1 cellular context compared by ENCODE assay signal in genomic region chr4:1533501-1534064, GRCh38.
TF ChIP-seq lines count a peak whose summit lies in the region.

No MANE protein-coding gene starts in this region.

TF ChIP-seq in HEK293, 187 proteins besides CTCF, POLR2A, EP300 and RAD21 (continued from another document and continues in another):
- TF ChIP-seq PRDM4 (tag by site-specific recombination; IDR thresholded peaks at IDR 0.05) = peak; percentile 74
- no peak for TF ChIP-seq ZNF530 (tag by site-specific recombination; IDR thresholded peaks at IDR 0.05; ENCODE audit: low read depth)
- TF ChIP-seq TRIM28 (IDR thresholded peaks at IDR 0.05; ENCODE audit: borderline replicate concordance, low read length) = peak; percentile 49; the same call in 1 of the 2 replicates
- TF ChIP-seq KLF17 (tag by site-specific recombination; IDR thresholded peaks at IDR 0.05) = peak; percentile 64; the same call in 1 of the 2 replicates
- TF ChIP-seq PRDM2 (tag by site-specific recombination; IDR thresholded peaks at IDR 0.05; ENCODE audit: borderline replicate concordance) = no peak
- no peak for TF ChIP-seq ZNF48 (tag by site-specific recombination; IDR thresholded peaks at IDR 0.05)
- TF ChIP-seq REPIN1 (tag by site-specific recombination; IDR thresholded peaks at IDR 0.05; ENCODE audit: low read depth) = no peak
- no peak for TF ChIP-seq ZBTB10 (tag by site-specific recombination; IDR thresholded peaks at IDR 0.05)
- TF ChIP-seq ZNF791 (tag by site-specific recombination; IDR thresholded peaks at IDR 0.05) = no peak
- TF ChIP-seq YY2 (tag by site-specific recombination; IDR thresholded peaks at IDR 0.05) = no peak
- no peak for TF ChIP-seq ZNF132 (tag by site-specific recombination; IDR thresholded peaks at IDR 0.05; ENCODE audit: borderline replicate concordance)
- no peak for TF ChIP-seq ZXDB (tag by site-specific recombination; IDR thresholded peaks at IDR 0.05)
- no peak for TF ChIP-seq HIC1 (tag by site-specific recombination; IDR thresholded peaks at IDR 0.05)
- no peak for TF ChIP-seq ZFP41 (tag by site-specific recombination; IDR thresholded peaks at IDR 0.05; ENCODE audit: borderline replicate concordance)
- no peak for TF ChIP-seq ZNF560 (tag by site-specific recombination; IDR thresholded peaks at IDR 0.05; ENCODE audit: borderline replicate concordance)
- TF ChIP-seq KLF10 (tag by site-specific recombination; IDR thresholded peaks at IDR 0.05) = no peak
- TF ChIP-seq ZNF549 (tag by site-specific recombination; IDR thresholded peaks at IDR 0.05) = no peak
- no peak for TF ChIP-seq KLF8 (tag by site-specific recombination; IDR thresholded peaks at IDR 0.05)
- no peak; the same call in 1 of the 2 replicates for TF ChIP-seq GLI2 (tag by site-specific recombination; IDR thresholded peaks at IDR 0.05; ENCODE audit: borderline replicate concordance, low read depth)
- TF ChIP-seq ZNF324 (tag by site-specific recombination; IDR thresholded peaks at IDR 0.05) = peak; percentile 55; the same call in 1 of the 2 replicates
- no peak for TF ChIP-seq ZNF621 (tag by site-specific recombination; IDR thresholded peaks at IDR 0.05)
- no peak for TF ChIP-seq KLF1 (tag by site-specific recombination; IDR thresholded peaks at IDR 0.05)
- no peak for TF ChIP-seq ZNF529 (tag by site-specific recombination; IDR thresholded peaks at IDR 0.05; ENCODE audit: insufficient replicate concordance)
- TF ChIP-seq GLIS1 (tag by site-specific recombination; IDR thresholded peaks at IDR 0.05) = peak; percentile 82
- TF ChIP-seq PRDM1 (tag by site-specific recombination; IDR thresholded peaks at IDR 0.05) = no peak
- no peak for TF ChIP-seq GLI4 (tag by site-specific recombination; IDR thresholded peaks at IDR 0.05)
- TF ChIP-seq SETDB1 (IDR thresholded peaks at IDR 0.05; ENCODE audit: insufficient read length, low read length) = peak; percentile 27
- TF ChIP-seq ZNF76 (tag by site-specific recombination; IDR thresholded peaks at IDR 0.05; ENCODE audit: borderline replicate concordance, low read depth) = no peak
- peak; percentile 89 for TF ChIP-seq ZNF423 (tag by site-specific recombination; IDR thresholded peaks at IDR 0.05)
- TF ChIP-seq ZNF146 (tag by site-specific recombination; IDR thresholded peaks at IDR 0.05) = no peak
- TF ChIP-seq ZBTB48 (tag by site-specific recombination; IDR thresholded peaks at IDR 0.05) = no peak
- TF ChIP-seq ZNF792 (tag by site-specific recombination; IDR thresholded peaks at IDR 0.05) = no peak
- TF ChIP-seq ZNF488 (tag by site-specific recombination; IDR thresholded peaks at IDR 0.05) = peak; percentile 96
- TF ChIP-seq PRDM10 (tag by site-specific recombination; IDR thresholded peaks at IDR 0.05) = no peak
- no peak for TF ChIP-seq ZNF23 (tag by site-specific recombination; IDR thresholded peaks at IDR 0.05; ENCODE audit: borderline replicate concordance)
- TF ChIP-seq SCRT2 (tag by site-specific recombination; IDR thresholded peaks at IDR 0.05) = no peak
- no peak for TF ChIP-seq ZNF16 (tag by site-specific recombination; IDR thresholded peaks at IDR 0.05; ENCODE audit: low read depth)
- no peak for TF ChIP-seq ZBTB7A (tag by site-specific recombination; IDR thresholded peaks at IDR 0.05; ENCODE audit: low read depth)
- no peak for TF ChIP-seq KLF16 (tag by site-specific recombination; IDR thresholded peaks at IDR 0.05)
- no peak for TF ChIP-seq ZNF658 (tag by site-specific recombination; IDR thresholded peaks at IDR 0.05)
- TF ChIP-seq ZNF548 (tag by site-specific recombination; IDR thresholded peaks at IDR 0.05) = no peak
- 0 out of 2 replicates have a peak, but pooled peaks have one; percentile 61 for TF ChIP-seq TCF7L2 (IDR thresholded peaks at IDR 0.05; ENCODE audit: borderline replicate concordance, low read depth, low read length)
- no peak for TF ChIP-seq ZNF155 (tag by site-specific recombination; IDR thresholded peaks at IDR 0.05)
- no peak for TF ChIP-seq ZNF501 (tag by site-specific recombination; IDR thresholded peaks at IDR 0.05)
- no peak for TF ChIP-seq ELK4 (IDR thresholded peaks at IDR 0.05; ENCODE audit: borderline replicate concordance, low read depth, low read length)
